ENCODE assay signal across 22 cellular contexts in the genomic region with DNA sequence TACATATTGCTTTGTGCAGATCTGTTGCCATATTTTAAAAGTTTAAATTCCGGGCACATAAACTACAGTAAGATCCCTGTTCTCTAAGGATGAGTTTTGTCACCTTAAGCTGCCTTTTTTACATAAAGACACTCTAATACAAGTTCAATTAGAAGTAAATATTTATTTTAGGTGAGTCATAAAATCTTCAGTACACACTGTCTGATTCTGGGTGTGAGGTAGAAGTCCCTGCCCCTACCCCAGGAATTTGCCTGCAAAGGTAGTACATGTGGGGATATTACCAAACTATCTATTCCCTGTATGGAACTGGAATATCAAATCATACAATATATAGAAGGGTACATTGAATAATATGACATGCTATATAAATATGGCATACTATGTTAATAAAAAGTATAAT.
DNase-seq lines count a peak whose midpoint lies in the region; ATAC-seq and TF ChIP-seq lines count a peak whose summit lies in the region.
"Had no signal": no experiment of that assay in that cellular context is flagged by ENCODE, and none has a peak within 500 bp of the region (broad histone marks: within the 10 kb centered on the region; RNA-seq: fewer than 3 reads in every experiment).

No MANE protein-coding gene starts in this region.

- H3K36me3 ChIP-seq in RWPE2 (ENCODE audit: low read depth): no peaks in the 10 kb centered on the region
- H3K36me3 ChIP-seq: BLaER1 had no signal

- H3K27ac ChIP-seq in RWPE2 (ENCODE audit: poor library complexity, severe bottlenecking): no peak overlapping the region
- H3K27ac ChIP-seq: BLaER1 had no signal

- DNase-seq in DMS53 treated with DMSO at 0.1 percent for 48 hours (lab: John Stamatoyannopoulos, UW; ENCODE audit: unreplicated experiment) (peak; percentile 18), RWPE2 (ENCODE audit: low spot score) (no peak), epithelial cell of esophagus (ENCODE audit: low read depth) (peak; percentile 17)
- DNase-seq in stimulated activated naive CD8-positive, alpha-beta T cell treated with anti-CD3 and anti-CD28 coated beads, Interleukin-15, Interleukin-2, amounts not matched to agents 100 U/mL and 50 U/mL, for 24 hours: no peak
- DNase-seq: 8988T; ACHN; BE2C; C1 segment of cervical spinal cord; CD4-positive, alpha-beta memory T cell; CD4-positive, CD25-positive, alpha-beta regulatory T cell; CD8-positive, alpha-beta memory T cell; COR-L47; DMS 273 treated with DMSO at 0.1 percent for 48 hours; DMS153; DMS79; DND-41; EL; GDM1 had no signal

- ATAC-seq in RWPE2 (ENCODE audit: low read depth) (peak; percentile 76), GM21515 (IDR thresholded peaks at IDR 0.05; ENCODE audit: unreplicated experiment) (no peak), HG03521 (IDR thresholded peaks at IDR 0.05; ENCODE audit: unreplicated experiment) (no peak)
- ATAC-seq in stimulated activated naive CD8-positive, alpha-beta T cell treated with anti-CD3 and anti-CD28 coated beads, Interleukin-15, Interleukin-2, amounts not matched to agents 100 U/mL and 50 U/mL, for 24 hours: no peak
- ATAC-seq: GM12878 had no signal

- TF ChIP-seq CTCF in RWPE2 (IDR thresholded peaks at IDR 0.05; ENCODE audit: poor library complexity, severe bottlenecking) (no peak), epithelial cell of esophagus (IDR thresholded peaks at IDR 0.05; ENCODE audit: insufficient read depth, low read depth, low read length, missing control alignments) (no peak)

- no peaks in the 10 kb centered on the region for H3K4me1 ChIP-seq in RWPE2 (ENCODE audit: insufficient read depth, poor library complexity, severe bottlenecking)
- H3K4me1 ChIP-seq: BE2C, BLaER1 had no signal

- no peak overlapping the region for H3K4me3 ChIP-seq in RWPE2 (ENCODE audit: severe bottlenecking)
- no peak overlapping the region for H3K4me3 ChIP-seq in epithelial cell of esophagus (ENCODE audit: low read length)
- H3K4me3 ChIP-seq: BLaER1, GM12878 had no signal

- H3K9me3 ChIP-seq in RWPE2 (ENCODE audit: severe bottlenecking): no peaks in the 10 kb centered on the region
- H3K9me3 ChIP-seq: BE2C, BLaER1 had no signal

- H3K27me3 ChIP-seq in RWPE2 (ENCODE audit: insufficient read depth, poor library complexity, severe bottlenecking): peaks cover 60% of the 10 kb centered on the region
- H3K27me3 ChIP-seq: BE2C, BLaER1 had no signal

Comparison
In these comparisons a context has a peak if more than half of its experiments do, and no peak if none do; other contexts are left out.
1. DNase-seq: peak in DMS53 treated with DMSO at 0.1 percent for 48 hours (single experiment) and epithelial cell of esophagus (single experiment); none in RWPE2 (single experiment) and stimulated activated naive CD8-positive, alpha-beta T cell treated with anti-CD3 and anti-CD28 coated beads, Interleukin-15, Interleukin-2, amounts not matched to agents 100 U/mL and 50 U/mL, for 24 hours (single experiment).